29 cellular contexts compared by ENCODE assay signal in the genomic region with DNA sequence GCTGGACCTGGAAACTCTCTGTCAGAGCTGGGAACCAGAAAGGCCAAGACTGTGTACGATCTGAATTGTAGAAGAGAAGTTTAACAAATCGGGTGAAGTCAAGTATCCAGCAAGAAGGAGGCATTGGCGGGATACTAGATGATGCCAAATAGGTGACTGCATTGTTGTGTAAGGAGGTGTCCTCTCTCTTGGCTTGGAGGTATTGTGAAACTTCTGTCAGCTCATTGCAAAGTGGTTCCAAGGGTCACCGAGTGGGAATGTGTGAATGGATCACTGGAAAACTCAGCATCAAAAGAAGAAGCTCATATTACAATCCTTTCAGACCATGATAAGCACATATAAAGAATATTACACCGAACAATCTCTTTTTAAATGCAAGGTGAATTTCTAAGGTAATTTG. TPM values are rescaled to one million over a fixed set of nuclear protein-coding genes. Genes with fewer than 3 reads are reported as not detected.
DNase-seq lines count a peak whose midpoint lies in the region; ATAC-seq and TF ChIP-seq lines count a peak whose summit lies in the region.
"Had no signal": no experiment of that assay in that cellular context is flagged by ENCODE, and none has a peak within 500 bp of the region (broad histone marks: within the 10 kb centered on the region; RNA-seq: fewer than 3 reads in every experiment).

No MANE protein-coding gene starts in this region.

- in situ Hi-C loops in IMR-90 (cut with MboI; ENCODE audit: low sequenced_read_pairs), result no loop called here

- H3K4me3 Mint-ChIP-seq in nephron, result no peak overlapping the region
- H3K4me3 Mint-ChIP-seq: activated CD8-positive, alpha-beta T cell treated with anti-CD3 and anti-CD28 coated beads for 36 hours; CD4-positive, alpha-beta T cell; endodermal cell; naive B cell had no signal

- TF ChIP-seq RAD21 in IMR-90 (IDR thresholded peaks at IDR 0.05; ENCODE audit: low read length), result no peak

- H2AFZ ChIP-seq in IMR-90 (replicated peaks; ENCODE audit: low read length, poor library complexity) (no peak overlapping the region), PC-9 (no peak overlapping the region)

- BruUV-seq in IMR-90 (replicated peaks; lab: Mats Ljungman, UMichigan) (no TSS peak), PC-9 (replicated peaks; lab: Mats Ljungman, UMichigan) (no TSS peak), A673 (replicated peaks; lab: Mats Ljungman, UMichigan) (no TSS peak)

- H3K4me3 ChIP-seq in IMR-90 (ENCODE audit: insufficient read depth, low read depth, low read length), result no peak overlapping the region
- no peak overlapping the region for H3K4me3 ChIP-seq in PC-9
- no peak overlapping the region for H3K4me3 ChIP-seq in foreskin fibroblast (ENCODE audit: low read depth in 1 of 2, low read length in 2 of 2)
- H3K4me3 ChIP-seq in A673 (ENCODE audit: low read depth, low read length, poor library complexity, severe bottlenecking), result no peak overlapping the region
- H3K4me3 ChIP-seq: colonic mucosa, SJSA1, smooth muscle cell, upper lobe of right lung had no signal

- H4K5ac ChIP-seq in IMR-90 (ENCODE audit: low read depth, low read length), result no peak overlapping the region

- DNase-seq in IMR-90 (no peak), PC-9 (peak in 1 of 2 experiments; percentile 14), foreskin fibroblast (peak; percentile 16 to 35), A673 (ENCODE audit: low spot score) (no peak), NCI-H82 treated with DMSO at 0.1 percent for 48 hours (lab: John Stamatoyannopoulos, UW; ENCODE audit: unreplicated experiment) (no peak)
- DNase-seq: activated CD4-positive, CD25-positive, alpha-beta regulatory T cell treated with anti-CD3 and anti-CD28 coated beads, Interleukin-2, amount 50 U/mL, for 72 hours; activated CD8-positive, alpha-beta T cell treated with anti-CD3 and anti-CD28 coated beads for 36 hours; activated T-cell treated with anti-CD3 and anti-CD28 coated beads for 4 hours; brain microvascular endothelial cell; CD4-positive, alpha-beta T cell; colonic mucosa; endodermal cell; head of caudate nucleus; left cardiac atrium; naive B cell; NCI-H1694 treated with DMSO at 0.1 percent for 48 hours; NCI-H345; NK-92 treated with Interleukin-12 subunit alpha and Interleukin-12 subunit beta, amount 100 ng/mL, for 24 hours; occipital lobe; stimulated activated CD4-positive, alpha-beta T cell treated with anti-CD3 and anti-CD28 coated beads, Interleukin-2, amount 100 ng/mL, for 24 hours; upper lobe of right lung had no signal

- H3K27ac ChIP-seq in IMR-90 (ENCODE audit: insufficient read depth, low read length) (no peak overlapping the region), PC-9 (no peak overlapping the region), A673 (ENCODE audit: low read depth, low read length, poor library complexity, severe bottlenecking) (no peak overlapping the region)
- H3K27ac ChIP-seq: brain microvascular endothelial cell, colonic mucosa, KMS-11, SJSA1, upper lobe of right lung had no signal

- H3K4ac ChIP-seq in IMR-90 (ENCODE audit: low read depth, low read length), result no peak overlapping the region

- H3K36me3 ChIP-seq in IMR-90 (ENCODE audit: control insufficient read depth, insufficient read depth, low read length) (no peaks in the 10 kb centered on the region), PC-9 (ENCODE audit: low read depth) (no peaks in the 10 kb centered on the region), A673 (ENCODE audit: insufficient read depth, low read length, poor library complexity, severe bottlenecking) (no peaks in the 10 kb centered on the region)
- H3K36me3 ChIP-seq: brain microvascular endothelial cell, colonic mucosa, SJSA1, upper lobe of right lung had no signal

- no peaks in the 10 kb centered on the region for H3K27me3 Mint-ChIP-seq in nephron (ENCODE audit: low read depth)
- H3K27me3 Mint-ChIP-seq: activated CD8-positive, alpha-beta T cell treated with anti-CD3 and anti-CD28 coated beads for 36 hours; CD4-positive, alpha-beta T cell; naive B cell had no signal

- H4K20me1 ChIP-seq in IMR-90 (ENCODE audit: insufficient read depth, low read length) (no peaks in the 10 kb centered on the region), PC-9 (ENCODE audit: insufficient read depth) (no peaks in the 10 kb centered on the region)

- peaks cover 6% of the 10 kb centered on the region for H3K36me3 Mint-ChIP-seq in nephron (ENCODE audit: low read depth)
- H3K36me3 Mint-ChIP-seq: naive B cell had no signal

- peaks cover 54% of the 10 kb centered on the region for H3K4me1 Mint-ChIP-seq in nephron
- H3K4me1 Mint-ChIP-seq: naive B cell had no signal

- H3K9me3 ChIP-seq in IMR-90 (ENCODE audit: control insufficient read depth, insufficient read depth, low read length) (no peaks in the 10 kb centered on the region), PC-9 (ENCODE audit: insufficient read depth, low read depth) (0 out of 2 replicates have a peak, but pooled peaks cover 3% of the 10 kb centered on the region), A673 (ENCODE audit: low read depth, low read length, poor library complexity, severe bottlenecking) (no peaks in the 10 kb centered on the region)
- H3K9me3 ChIP-seq: colonic mucosa, SJSA1, upper lobe of right lung had no signal

- no peaks in the 10 kb centered on the region for H3K9me1 ChIP-seq in IMR-90 (ENCODE audit: insufficient read depth, low read length)

- 100% methylated on average over 1 of the region's 5 CpGs; no CpG with 5 or more reads in 1 of the 2 experiments for WGBS in IMR-90 (ENCODE audit: extremely low coverage in 2 of 2, insufficient read length in 1 of 2), 2 experiments

- H3K4me1 ChIP-seq in IMR-90 (ENCODE audit: control insufficient read depth, insufficient read depth, low read length) (no peaks in the 10 kb centered on the region), PC-9 (replicated peaks; ENCODE audit: insufficient read depth) (peaks cover 34% of the 10 kb centered on the region), A673 (ENCODE audit: insufficient read depth, low read length, poor library complexity, severe bottlenecking) (peaks cover 21% of the 10 kb centered on the region)
- H3K4me1 ChIP-seq: colonic mucosa, upper lobe of right lung had no signal

- dilution Hi-C loops in IMR-90 (cut with HindIII; ENCODE audit: low sequenced_read_pairs, unreplicated experiment), result no loop called here

- no peak overlapping the region for H3K18ac ChIP-seq in IMR-90 (ENCODE audit: low read depth, low read length)

- ATAC-seq in IMR-90 (ENCODE audit: low read depth) (no peak), GM18868 (IDR thresholded peaks at IDR 0.05; ENCODE audit: unreplicated experiment) (no peak), GM21825 (IDR thresholded peaks at IDR 0.05; ENCODE audit: unreplicated experiment) (no peak)
- ATAC-seq: activated CD8-positive, alpha-beta T cell treated with anti-CD3 and anti-CD28 coated beads for 36 hours; left cardiac atrium; upper lobe of right lung had no signal

- no peaks in the 10 kb centered on the region for H3K9me3 Mint-ChIP-seq in nephron
- H3K9me3 Mint-ChIP-seq: endodermal cell had no signal

- H3K4me2 ChIP-seq in IMR-90 (ENCODE audit: low read depth, low read length), result no peak overlapping the region
- peak overlapping the region; percentile 18 for H3K4me2 ChIP-seq in PC-9
- H3K4me2 ChIP-seq: KMS-11, smooth muscle cell had no signal

- no peak overlapping the region for H2AK9ac ChIP-seq in IMR-90 (replicated peaks; ENCODE audit: low read depth, low read length, poor library complexity)

- no peak overlapping the region for H2BK120ac ChIP-seq in IMR-90 (ENCODE audit: low read depth, low read length)

- no peak overlapping the region for H2AK5ac ChIP-seq in IMR-90 (ENCODE audit: low read depth, low read length)

- no peak overlapping the region for H4K91ac ChIP-seq in IMR-90 (ENCODE audit: insufficient read depth, low read depth, low read length)

- no peak overlapping the region for H3K23ac ChIP-seq in IMR-90 (ENCODE audit: low read depth, low read length)

- no peaks in the 10 kb centered on the region for H3K79me2 ChIP-seq in PC-9 (ENCODE audit: low read depth)

- intact Hi-C loops in IMR-90 (cut with micrococcal nuclease) (no loop called here), PC-9 (cut with micrococcal nuclease; ENCODE audit: unreplicated experiment) (no loop called here), A673 (cut with micrococcal nuclease; ENCODE audit: unreplicated experiment) (no loop called here)

- H3K56ac ChIP-seq in IMR-90 (ENCODE audit: extremely low read depth, insufficient read depth, low read length), result no peak overlapping the region

- H3K27me3 ChIP-seq in IMR-90 (ENCODE audit: control insufficient read depth, insufficient read depth, low read length) (peaks cover 3% of the 10 kb centered on the region), PC-9 (ENCODE audit: insufficient read depth, low read depth) (no peaks in the 10 kb centered on the region), A673 (replicated peaks; ENCODE audit: insufficient read depth, low read depth, low read length, poor library complexity) (no peaks in the 10 kb centered on the region)
- H3K27me3 ChIP-seq: brain microvascular endothelial cell, colonic mucosa, SJSA1, upper lobe of right lung had no signal

- no peak for TF ChIP-seq POLR2A in IMR-90 (IDR thresholded peaks at IDR 0.05; ENCODE audit: low read depth, low read length)

- POLR2A ChIA-PET in IMR-90 (lab: Charles Lee; ENCODE audit: unreplicated experiment) (no interaction called here), PC-9 (lab: Charles Lee; ENCODE audit: unreplicated experiment) (no interaction called here), A673 (lab: Charles Lee; ENCODE audit: low non-redundant PET) (no interaction called here)

- H3K9ac ChIP-seq in IMR-90 (ENCODE audit: low read depth, low read length), result no peak overlapping the region
- H3K9ac ChIP-seq: KMS-11 had no signal

- no peaks in the 10 kb centered on the region for H3K9me2 ChIP-seq in PC-9 (ENCODE audit: insufficient read depth)

- no peak overlapping the region for H2BK20ac ChIP-seq in IMR-90 (ENCODE audit: low read depth, low read length)

- no peak overlapping the region for H2BK15ac ChIP-seq in IMR-90 (ENCODE audit: low read depth, low read length)

- peaks cover 10% of the 10 kb centered on the region; the same call in 1 of the 2 replicates for H3F3A ChIP-seq in PC-9 (ENCODE audit: insufficient read depth, low read depth)

- no peak for TF ChIP-seq CTCF in IMR-90 (conservative IDR thresholded peaks at IDR 0.05; ENCODE audit: low read depth, low read length)
- TF ChIP-seq CTCF in PC-9 (conservative IDR thresholded peaks at IDR 0.05), result no peak
- no peak for TF ChIP-seq CTCF in foreskin fibroblast (IDR thresholded peaks at IDR 0.05; ENCODE audit: low read depth, low read length)
- TF ChIP-seq CTCF in nephron (IDR thresholded peaks at IDR 0.05; ENCODE audit: unreplicated experiment in 3 of 3), result no peak
- TF ChIP-seq CTCF in A673 (conservative IDR thresholded peaks at IDR 0.05; ENCODE audit: low read depth, low read length), result no peak

- H3K79me1 ChIP-seq in IMR-90 (ENCODE audit: low read depth in 1 of 2, low read length in 2 of 2), result no peaks in the 10 kb centered on the region

- CTCF ChIA-PET in IMR-90 (lab: Yijun Ruan, JAX), result no interaction called here
- CTCF ChIA-PET in PC-9 (lab: Charles Lee), result interaction anchor here (0.6 kb wide), 1 partner anchor 317 kb away, joined by 11 read pairs; no protein-coding TSS in a partner anchor
- CTCF ChIA-PET in A673 (lab: Charles Lee), result no interaction called here

- peak overlapping the region in 2 of 3 experiments; percentile 59 to 73 for H3K27ac Mint-ChIP-seq in nephron
- H3K27ac Mint-ChIP-seq: activated CD8-positive, alpha-beta T cell treated with anti-CD3 and anti-CD28 coated beads for 36 hours; CD4-positive, alpha-beta T cell; endodermal cell; naive B cell had no signal

- H4K8ac ChIP-seq in IMR-90 (ENCODE audit: low read depth in 2 of 2, low read length in 2 of 2), result no peak overlapping the region

- no peak overlapping the region for H2BK5ac ChIP-seq in IMR-90 (ENCODE audit: low read depth, low read length, poor library complexity, severe bottlenecking)

- no peak overlapping the region for H3K14ac ChIP-seq in IMR-90 (replicated peaks; ENCODE audit: low read depth, low read length)

RNA-seq across cellular contexts. Expression of a gene that starts 11.7 kb away (rescaled TPM):
- total RNA-seq in IMR-90 (2012; rRNA removed) (98.3 and 106 TPM in 2 replicates), PC-9 (2021) (4.2 and 13.6 TPM in 2 replicates), A673 (2021) (8.9 and 18.0 TPM in 2 replicates)
- 24.3 and 25.5 TPM in 2 replicates for polyA plus RNA-seq in IMR-90 (2012; rRNA removed)
- 4.9 and 5.4 TPM in 2 replicates for polyA plus RNA-seq in IMR-90 (2012; cell fraction: cytosol; rRNA removed)
- 16.1 and 63.9 TPM in 2 replicates for polyA plus RNA-seq in IMR-90 (2012; cell fraction: nucleus; rRNA removed; ENCODE audit: low replicate concordance)
- total RNA-seq: activated CD8-positive, alpha-beta T cell treated with anti-CD3 and anti-CD28 coated beads for 36 hours; CD4-positive, alpha-beta T cell; G401; T-helper 1 cell treated with Interleukin-12 subunit alpha and Interleukin-12 subunit beta and Interleukin-4 antibody, amounts not matched to agents 30 ng/mL and 1 ng/mL, for 36 hours had no signal

Comparison
In these comparisons a context has a peak if more than half of its experiments do, and no peak if none do; other contexts are left out.
1. DNase-seq: peak in foreskin fibroblast (2 of 2); none in IMR-90 (single experiment), A673 (single experiment) and NCI-H82 treated with DMSO at 0.1 percent for 48 hours (single experiment).